In the genomic region with DNA sequence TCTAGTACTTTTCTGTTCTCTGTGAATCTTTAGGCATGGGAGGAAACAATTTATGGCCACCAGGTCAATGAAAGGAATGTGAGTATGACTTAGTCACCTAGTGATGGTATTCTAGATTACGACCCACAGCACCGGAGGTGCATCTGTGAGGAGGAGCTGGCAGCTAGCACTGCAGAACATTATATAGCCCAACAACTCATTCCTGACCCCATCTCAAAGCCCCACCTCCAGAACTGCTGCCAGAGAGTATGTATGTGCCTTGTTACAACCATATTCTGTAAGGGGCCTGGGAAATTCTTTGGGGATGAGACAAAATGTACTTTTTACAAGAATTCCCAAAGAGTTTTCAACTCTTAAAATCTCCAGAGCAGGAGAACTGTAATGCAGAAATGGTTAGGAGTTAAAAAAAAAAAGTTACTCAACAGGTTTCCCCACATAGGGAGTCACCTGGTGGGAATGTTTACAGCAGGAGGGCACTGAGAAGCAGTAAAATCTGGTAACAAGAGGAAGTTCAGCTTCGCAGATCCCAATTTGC, we compare ENCODE assay signal across 1 cellular context.
TF ChIP-seq lines count a peak whose summit lies in the region.

No MANE protein-coding gene starts in this region.

TF ChIP-seq in WTC11, 78 proteins besides CTCF, POLR2A, EP300 and RAD21 (continued from another document):
- TF ChIP-seq, protein P1, sequence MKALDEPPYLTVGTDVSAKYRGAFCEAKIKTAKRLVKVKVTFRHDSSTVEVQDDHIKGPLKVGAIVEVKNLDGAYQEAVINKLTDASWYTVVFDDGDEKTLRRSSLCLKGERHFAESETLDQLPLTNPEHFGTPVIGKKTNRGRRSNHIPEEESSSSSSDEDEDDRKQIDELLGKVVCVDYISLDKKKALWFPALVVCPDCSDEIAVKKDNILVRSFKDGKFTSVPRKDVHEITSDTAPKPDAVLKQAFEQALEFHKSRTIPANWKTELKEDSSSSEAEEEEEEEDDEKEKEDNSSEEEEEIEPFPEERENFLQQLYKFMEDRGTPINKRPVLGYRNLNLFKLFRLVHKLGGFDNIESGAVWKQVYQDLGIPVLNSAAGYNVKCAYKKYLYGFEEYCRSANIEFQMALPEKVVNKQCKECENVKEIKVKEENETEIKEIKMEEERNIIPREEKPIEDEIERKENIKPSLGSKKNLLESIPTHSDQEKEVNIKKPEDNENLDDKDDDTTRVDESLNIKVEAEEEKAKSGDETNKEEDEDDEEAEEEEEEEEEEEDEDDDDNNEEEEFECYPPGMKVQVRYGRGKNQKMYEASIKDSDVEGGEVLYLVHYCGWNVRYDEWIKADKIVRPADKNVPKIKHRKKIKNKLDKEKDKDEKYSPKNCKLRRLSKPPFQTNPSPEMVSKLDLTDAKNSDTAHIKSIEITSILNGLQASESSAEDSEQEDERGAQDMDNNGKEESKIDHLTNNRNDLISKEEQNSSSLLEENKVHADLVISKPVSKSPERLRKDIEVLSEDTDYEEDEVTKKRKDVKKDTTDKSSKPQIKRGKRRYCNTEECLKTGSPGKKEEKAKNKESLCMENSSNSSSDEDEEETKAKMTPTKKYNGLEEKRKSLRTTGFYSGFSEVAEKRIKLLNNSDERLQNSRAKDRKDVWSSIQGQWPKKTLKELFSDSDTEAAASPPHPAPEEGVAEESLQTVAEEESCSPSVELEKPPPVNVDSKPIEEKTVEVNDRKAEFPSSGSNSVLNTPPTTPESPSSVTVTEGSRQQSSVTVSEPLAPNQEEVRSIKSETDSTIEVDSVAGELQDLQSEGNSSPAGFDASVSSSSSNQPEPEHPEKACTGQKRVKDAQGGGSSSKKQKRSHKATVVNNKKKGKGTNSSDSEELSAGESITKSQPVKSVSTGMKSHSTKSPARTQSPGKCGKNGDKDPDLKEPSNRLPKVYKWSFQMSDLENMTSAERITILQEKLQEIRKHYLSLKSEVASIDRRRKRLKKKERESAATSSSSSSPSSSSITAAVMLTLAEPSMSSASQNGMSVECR (CRISPR knock-in tag; IDR thresholded peaks at IDR 0.05; ENCODE audit: borderline replicate concordance), result no peak
- TF ChIP-seq ZNF425 (CRISPR knock-in tag; conservative IDR thresholded peaks at IDR 0.05) (no peak), FOXP4 (CRISPR knock-in tag; IDR thresholded peaks at IDR 0.05) (no peak), FOXJ3 (CRISPR knock-in tag; IDR thresholded peaks at IDR 0.05; ENCODE audit: borderline replicate concordance) (no peak), SP1 (CRISPR knock-in tag; conservative IDR thresholded peaks at IDR 0.05) (no peak), PRRX2 (CRISPR knock-in tag; IDR thresholded peaks at IDR 0.05) (no peak)
